Comparison of ENCODE assay signal across 8 cellular contexts in the genomic region with DNA sequence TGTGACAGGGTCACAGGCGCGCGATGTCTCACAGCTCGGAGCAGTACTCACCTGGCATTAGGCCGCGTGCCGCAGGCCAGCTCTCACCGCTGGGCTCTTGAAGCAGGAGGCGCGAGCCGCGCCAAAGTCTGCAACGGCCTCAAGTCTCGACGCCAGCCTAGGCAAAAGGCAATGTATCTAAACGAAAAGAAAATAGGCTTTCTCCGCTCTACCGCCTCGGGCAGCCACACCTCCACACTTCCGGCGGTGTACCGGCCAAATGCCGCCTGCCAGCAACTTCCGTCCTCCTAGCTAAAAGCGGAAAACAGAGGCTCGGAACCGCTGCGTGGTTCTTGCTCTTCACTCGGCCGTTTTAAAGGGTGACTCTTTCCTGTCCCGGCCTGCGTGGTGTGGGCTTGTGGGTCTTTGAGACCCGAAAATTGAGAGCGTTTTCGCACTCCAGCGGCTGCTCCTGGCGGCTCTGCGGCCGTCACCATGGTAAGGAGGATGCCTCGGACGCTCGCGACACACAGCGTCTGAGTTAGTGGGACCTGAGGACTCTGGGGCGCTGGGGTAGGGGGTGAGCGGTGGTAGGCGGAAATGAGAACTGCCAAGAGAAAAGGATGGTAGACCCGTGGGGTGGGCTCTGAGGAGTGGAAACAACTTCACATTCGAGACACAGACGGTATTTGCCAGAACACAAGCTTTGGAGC. TPM values are rescaled to one million over a fixed set of nuclear protein-coding genes. Genes with fewer than 3 reads are reported as not detected.
DNase-seq lines count a peak whose midpoint lies in the region; ATAC-seq and TF ChIP-seq lines count a peak whose summit lies in the region.

A gene with protein sequence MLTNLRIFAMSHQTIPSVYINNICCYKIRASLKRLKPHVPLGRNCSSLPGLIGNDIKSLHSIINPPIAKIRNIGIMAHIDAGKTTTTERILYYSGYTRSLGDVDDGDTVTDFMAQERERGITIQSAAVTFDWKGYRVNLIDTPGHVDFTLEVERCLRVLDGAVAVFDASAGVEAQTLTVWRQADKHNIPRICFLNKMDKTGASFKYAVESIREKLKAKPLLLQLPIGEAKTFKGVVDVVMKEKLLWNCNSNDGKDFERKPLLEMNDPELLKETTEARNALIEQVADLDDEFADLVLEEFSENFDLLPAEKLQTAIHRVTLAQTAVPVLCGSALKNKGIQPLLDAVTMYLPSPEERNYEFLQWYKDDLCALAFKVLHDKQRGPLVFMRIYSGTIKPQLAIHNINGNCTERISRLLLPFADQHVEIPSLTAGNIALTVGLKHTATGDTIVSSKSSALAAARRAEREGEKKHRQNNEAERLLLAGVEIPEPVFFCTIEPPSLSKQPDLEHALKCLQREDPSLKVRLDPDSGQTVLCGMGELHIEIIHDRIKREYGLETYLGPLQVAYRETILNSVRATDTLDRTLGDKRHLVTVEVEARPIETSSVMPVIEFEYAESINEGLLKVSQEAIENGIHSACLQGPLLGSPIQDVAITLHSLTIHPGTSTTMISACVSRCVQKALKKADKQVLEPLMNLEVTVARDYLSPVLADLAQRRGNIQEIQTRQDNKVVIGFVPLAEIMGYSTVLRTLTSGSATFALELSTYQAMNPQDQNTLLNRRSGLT (minus strand): TSS at position 231 of the 692 bp plus-strand sequence. CDS start 3,375 bp downstream, outside the sequence.
Gene NSA2 (plus strand): TSS at position 363 of the 692 bp plus-strand sequence. CDS start 112 bp downstream, at position 475.

- WGBS in testis, 2 donors, result 0% methylated on average over 25 to 50 of the region's 50 CpGs

- H3K9me3 Mint-ChIP-seq in activated naive CD4-positive, alpha-beta T cell treated with anti-CD3 and anti-CD28 coated beads, Interleukin-2, amount 50 U/mL, for 72 hours, result no peaks in the 10 kb centered on the region

- peaks cover 28 to 31% of the 10 kb centered on the region in 2 donors for H3K36me3 Mint-ChIP-seq in activated naive CD4-positive, alpha-beta T cell treated with anti-CD3 and anti-CD28 coated beads, Interleukin-2, amount 50 U/mL, for 72 hours

- peak within 1 kb of the TSS; percentile 94 to 99 for H3K27ac Mint-ChIP-seq in activated naive CD4-positive, alpha-beta T cell treated with anti-CD3 and anti-CD28 coated beads, Interleukin-2, amount 50 U/mL, for 72 hours

- H3K36me3 ChIP-seq in GM06990 (ENCODE audit: control insufficient read depth, insufficient read depth, low read length) (peaks cover 2% of the 10 kb centered on the region), testis (ENCODE audit: low read depth, missing control alignments) (no peaks in the 10 kb centered on the region)

- H3K27ac ChIP-seq in testis, result peak within 1 kb of the TSS; percentile 82

- intact Hi-C loops in testis (cut with DNase I; ENCODE audit: low total_unique reads), result no loop called here

- TF ChIP-seq POLR2A in testis (IDR thresholded peaks at IDR 0.05), result no peak

- H3K4me1 ChIP-seq in testis, result peaks cover 18% of the 10 kb centered on the region

- DNase-seq in GM06990 (ENCODE audit: extremely low read depth, insufficient read length) (peak; percentile 89), NCI-H1092 (lab: John Stamatoyannopoulos, UW) (peak; percentile 86), glomerular endothelial cell (ENCODE audit: extremely low read depth, low read depth, low spot score) (peak; percentile 73), omental fat pad (ENCODE audit: low spot score) (peak; percentile 63), testis (peak; percentile 96)
- peak; percentile 89 to 90 for DNase-seq in activated naive CD4-positive, alpha-beta T cell treated with anti-CD3 and anti-CD28 coated beads, Interleukin-2, amount 50 U/mL, for 72 hours (ENCODE audit: low spot score in 2 of 2)

- ATAC-seq in HG02588 (IDR thresholded peaks at IDR 0.05; ENCODE audit: unreplicated experiment) (peak; percentile 88), SK-N-SH treated with all-trans-retinoic acid at 6 μM for 48 hours (peak; percentile 90), omental fat pad (ENCODE audit: low FRiP score) (peak; percentile 97)
- peak; percentile 88 to 90 for ATAC-seq in activated naive CD4-positive, alpha-beta T cell treated with anti-CD3 and anti-CD28 coated beads, Interleukin-2, amount 50 U/mL, for 72 hours

- H3K27me3 ChIP-seq in GM06990 (replicated peaks; ENCODE audit: control insufficient read depth, insufficient read depth, low read length), result no peaks in the 10 kb centered on the region
- no peaks in the 10 kb centered on the region for H3K27me3 ChIP-seq in testis

- TF ChIP-seq CTCF in GM06990 (IDR thresholded peaks at IDR 0.05; ENCODE audit: insufficient read depth, low read length, poor library complexity, severe bottlenecking), result no peak
- TF ChIP-seq CTCF in omental fat pad (IDR thresholded peaks at IDR 0.05), result no peak
- no peak for TF ChIP-seq CTCF in testis (IDR thresholded peaks at IDR 0.05)

- H3K4me3 ChIP-seq in GM06990 (replicated peaks; ENCODE audit: low read depth, low read length), result peak within 1 kb of the TSS; percentile 91
- peak within 1 kb of the TSS; percentile 90 to 98 for H3K4me3 ChIP-seq in testis

- no peaks in the 10 kb centered on the region for H3K9me3 ChIP-seq in testis

TF ChIP-seq in SK-N-SH treated with all-trans-retinoic acid at 6 μM for 48 hours, 23 proteins besides CTCF, POLR2A, EP300 and RAD21:
- TF ChIP-seq, protein P1, sequence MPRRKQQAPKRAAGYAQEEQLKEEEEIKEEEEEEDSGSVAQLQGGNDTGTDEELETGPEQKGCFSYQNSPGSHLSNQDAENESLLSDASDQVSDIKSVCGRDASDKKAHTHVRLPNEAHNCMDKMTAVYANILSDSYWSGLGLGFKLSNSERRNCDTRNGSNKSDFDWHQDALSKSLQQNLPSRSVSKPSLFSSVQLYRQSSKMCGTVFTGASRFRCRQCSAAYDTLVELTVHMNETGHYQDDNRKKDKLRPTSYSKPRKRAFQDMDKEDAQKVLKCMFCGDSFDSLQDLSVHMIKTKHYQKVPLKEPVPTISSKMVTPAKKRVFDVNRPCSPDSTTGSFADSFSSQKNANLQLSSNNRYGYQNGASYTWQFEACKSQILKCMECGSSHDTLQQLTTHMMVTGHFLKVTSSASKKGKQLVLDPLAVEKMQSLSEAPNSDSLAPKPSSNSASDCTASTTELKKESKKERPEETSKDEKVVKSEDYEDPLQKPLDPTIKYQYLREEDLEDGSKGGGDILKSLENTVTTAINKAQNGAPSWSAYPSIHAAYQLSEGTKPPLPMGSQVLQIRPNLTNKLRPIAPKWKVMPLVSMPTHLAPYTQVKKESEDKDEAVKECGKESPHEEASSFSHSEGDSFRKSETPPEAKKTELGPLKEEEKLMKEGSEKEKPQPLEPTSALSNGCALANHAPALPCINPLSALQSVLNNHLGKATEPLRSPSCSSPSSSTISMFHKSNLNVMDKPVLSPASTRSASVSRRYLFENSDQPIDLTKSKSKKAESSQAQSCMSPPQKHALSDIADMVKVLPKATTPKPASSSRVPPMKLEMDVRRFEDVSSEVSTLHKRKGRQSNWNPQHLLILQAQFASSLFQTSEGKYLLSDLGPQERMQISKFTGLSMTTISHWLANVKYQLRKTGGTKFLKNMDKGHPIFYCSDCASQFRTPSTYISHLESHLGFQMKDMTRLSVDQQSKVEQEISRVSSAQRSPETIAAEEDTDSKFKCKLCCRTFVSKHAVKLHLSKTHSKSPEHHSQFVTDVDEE (CRISPR knock-in tag; IDR thresholded peaks at IDR 0.05), result 0 out of 2 replicates have a peak, but pooled peaks have one; percentile 9
- TF ChIP-seq ZFP30 (CRISPR knock-in tag; IDR thresholded peaks at IDR 0.05), result no peak
- peak; percentile 30; the same call in 1 of the 2 replicates for TF ChIP-seq ZNF70 (CRISPR knock-in tag; IDR thresholded peaks at IDR 0.05)
- no peak for TF ChIP-seq ESRRG (CRISPR knock-in tag; IDR thresholded peaks at IDR 0.05)

RNA-seq across cellular contexts. Expression of the first gene that starts in this region (rescaled TPM):
- 10 to 100 TPM; 31.4 to 46.7 TPM for total RNA-seq in activated naive CD4-positive, alpha-beta T cell treated with anti-CD3 and anti-CD28 coated beads, Interleukin-2, amount 50 U/mL, for 72 hours
- 26.1 and 28.6 TPM in 2 replicates for total RNA-seq in glomerular endothelial cell
- total RNA-seq in omental fat pad, result 10 to 100 TPM; 15.9 to 23.5 (median 18.3) TPM
- total RNA-seq in testis, result 10 to 100 TPM; 47.8 to 62.0 TPM
- polyA plus RNA-seq in testis (ENCODE audit: insufficient read depth, low read depth, low replicate concordance), result 35.5 TPM

RNA-seq across cellular contexts. Expression of gene NSA2, which starts in this region (rescaled TPM):
- 10 to 100 TPM; 80.7 to 82.7 TPM for total RNA-seq in activated naive CD4-positive, alpha-beta T cell treated with anti-CD3 and anti-CD28 coated beads, Interleukin-2, amount 50 U/mL, for 72 hours
- total RNA-seq in glomerular endothelial cell, result 57.9 and 127 TPM in 2 replicates
- 100 to 1,000 TPM in 2 of 4 donors, 10 to 100 TPM in 2; 86.1 to 115 (median 101) TPM for total RNA-seq in omental fat pad
- 10 to 100 TPM; 62.7 to 81.9 TPM for total RNA-seq in testis
- 59.6 TPM for polyA plus RNA-seq in testis (ENCODE audit: insufficient read depth, low read depth, low replicate concordance)

Comparison
In these comparisons a context has a peak if more than half of its experiments do, and no peak if none do; other contexts are left out.
1. Peak in every context shown above with its lines: DNase-seq, ATAC-seq, H3K4me3 ChIP-seq and H3K27ac ChIP-seq.